8 cellular contexts compared by ENCODE assay signal in the genomic region with DNA sequence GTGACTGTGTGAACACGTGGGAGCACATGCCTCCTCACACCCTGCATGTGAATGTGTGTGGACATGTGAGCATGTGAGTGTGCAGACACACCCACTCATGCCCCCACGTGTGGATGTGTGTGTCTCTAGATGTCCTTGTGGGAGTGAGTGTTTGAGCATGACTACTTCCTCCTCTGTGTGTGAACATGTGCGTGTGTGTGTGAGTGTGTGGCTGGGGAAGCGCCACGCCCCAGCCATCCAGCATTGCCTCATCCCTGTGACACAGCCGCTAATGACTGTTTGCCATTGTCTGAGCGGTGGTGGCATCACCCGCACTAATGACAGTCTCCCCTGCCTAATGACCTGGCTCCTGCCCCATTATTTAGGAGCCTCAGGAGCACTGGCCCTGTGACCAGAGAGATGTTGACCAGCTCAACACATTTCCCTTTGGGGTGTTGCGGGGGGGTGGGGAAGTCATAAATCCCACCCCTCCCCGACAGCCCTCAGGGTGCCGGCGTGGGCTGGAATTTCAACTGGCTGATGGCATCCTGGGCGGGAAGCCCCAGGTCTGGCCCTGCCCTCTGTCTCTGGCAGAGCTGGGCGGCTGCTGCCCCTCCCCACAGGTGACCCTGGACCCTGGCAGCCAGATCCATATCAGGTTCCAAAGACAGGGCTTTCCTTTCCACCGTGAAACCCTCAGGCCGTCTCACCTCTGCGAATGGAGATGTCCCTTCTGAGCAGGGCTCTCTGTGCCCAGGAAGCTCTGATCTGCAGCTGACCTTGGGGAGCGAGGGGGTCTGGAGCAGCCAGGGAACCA. TPM values are rescaled to one million over a fixed set of nuclear protein-coding genes. Genes with fewer than 3 reads are reported as not detected.
DNase-seq lines count a peak whose midpoint lies in the region; ATAC-seq lines count a peak whose summit lies in the region.

No MANE protein-coding gene starts in this region.

- H3K27ac Mint-ChIP-seq in dendritic cell treated with granulocyte-macrophage colony-stimulating factor and Interleukin-4, amounts not matched to agents 40 ng/mL and 50 ng/mL, for 4 days: peak overlapping the region; percentile 65

- no peak overlapping the region for H3K4me3 Mint-ChIP-seq in dendritic cell treated with granulocyte-macrophage colony-stimulating factor and Interleukin-4, amounts not matched to agents 40 ng/mL and 50 ng/mL, for 4 days

- H3K27me3 Mint-ChIP-seq in dendritic cell treated with granulocyte-macrophage colony-stimulating factor and Interleukin-4, amounts not matched to agents 40 ng/mL and 50 ng/mL, for 4 days: peaks cover 4% of the 10 kb centered on the region

- no peaks in the 10 kb centered on the region for H3K9me3 ChIP-seq in mesodermal cell (ENCODE audit: control insufficient read depth, low read length)
- no peaks in the 10 kb centered on the region for H3K9me3 ChIP-seq in aorta (ENCODE audit: control insufficient read depth, low read length)

- H3K4me1 ChIP-seq in mesodermal cell (ENCODE audit: control insufficient read depth, insufficient read depth, low read length, poor library complexity, severe bottlenecking) (peaks cover 36% of the 10 kb centered on the region), aorta (ENCODE audit: control insufficient read depth in 1 of 2, insufficient read depth in 2 of 2, low read length in 2 of 2) (no peaks in the 10 kb centered on the region)

- no peak overlapping the region for H3K4me3 ChIP-seq in mesodermal cell (ENCODE audit: extremely low read depth, insufficient read depth, low read length, poor library complexity, severe bottlenecking)
- H3K4me3 ChIP-seq in aorta (ENCODE audit: low read length in 2 of 2): no peak overlapping the region

- peak; percentile 13 for DNase-seq in stimulated activated CD4-positive, alpha-beta T cell treated with anti-CD3 and anti-CD28 coated beads, Interleukin-15, amount 100 ng/mL, for 24 hours
- no peak for DNase-seq in stimulated activated CD4-positive, alpha-beta T cell treated with anti-CD3 and anti-CD28 coated beads, Interleukin-2, amount 100 ng/mL, for 48 hours
- DNase-seq in OCI-M1 (lab: John Stamatoyannopoulos, UW) (peak; percentile 49), aorta (peak; percentile 74 to 88)

- ATAC-seq in aorta (ENCODE audit: low FRiP score) (peak; percentile 43), GM18498 (IDR thresholded peaks at IDR 0.05; ENCODE audit: unreplicated experiment) (no peak), GM21737 (IDR thresholded peaks at IDR 0.05; ENCODE audit: unreplicated experiment) (no peak)

- H3K4me1 Mint-ChIP-seq in dendritic cell treated with granulocyte-macrophage colony-stimulating factor and Interleukin-4, amounts not matched to agents 40 ng/mL and 50 ng/mL, for 4 days (ENCODE audit: low read depth): peaks cover 88% of the 10 kb centered on the region

- 79 to 86% methylated on average over 10 to 11 of the region's 18 CpGs for WGBS in mesodermal cell (ENCODE audit: insufficient coverage in 2 of 2), 2 experiments
- 83 to 85% methylated on average over 18 of the region's 18 CpGs for WGBS in aorta, 2 donors

- H3K9me3 Mint-ChIP-seq in dendritic cell treated with granulocyte-macrophage colony-stimulating factor and Interleukin-4, amounts not matched to agents 40 ng/mL and 50 ng/mL, for 4 days: no peaks in the 10 kb centered on the region

- H3K36me3 Mint-ChIP-seq in dendritic cell treated with granulocyte-macrophage colony-stimulating factor and Interleukin-4, amounts not matched to agents 40 ng/mL and 50 ng/mL, for 4 days (ENCODE audit: low read depth): no peaks in the 10 kb centered on the region

- intact Hi-C loops in dendritic cell treated with granulocyte-macrophage colony-stimulating factor and Interleukin-4, amounts not matched to agents 40 ng/mL and 50 ng/mL, for 4 days (cut with micrococcal nuclease): no loop called here
- intact Hi-C loops in aorta (cut with DNase I): no loop called here

- H3K27ac ChIP-seq in mesodermal cell (ENCODE audit: low read depth, low read length, severe bottlenecking) (peak overlapping the region; percentile 36), aorta (ENCODE audit: low read depth in 1 of 2, low read length in 2 of 2) (no peak overlapping the region)

- H3K27me3 ChIP-seq in aorta (ENCODE audit: control insufficient read depth in 1 of 2, insufficient read depth in 2 of 2, low read length in 1 of 2): no peaks in the 10 kb centered on the region

- no peaks in the 10 kb centered on the region for H3K36me3 ChIP-seq in mesodermal cell (ENCODE audit: control insufficient read depth, insufficient read depth, low read length)
- no peaks in the 10 kb centered on the region for H3K36me3 ChIP-seq in aorta (ENCODE audit: control insufficient read depth in 1 of 2, insufficient read depth in 2 of 2, low read length in 1 of 2)

RNA-seq across cellular contexts. Expression of a gene that starts 11.5 kb away (rescaled TPM):
- polyA plus RNA-seq in mesodermal cell (2013, experiment 1 of 2): 1.1 TPM
- polyA plus RNA-seq in mesodermal cell (2013, experiment 2 of 2): 0.81 TPM
- under 1 TPM; 0.12 to 0.71 TPM for total RNA-seq in aorta
- under 1 TPM in 1 of 2 donors, not detected in 1; 0.20 TPM for polyA plus RNA-seq in aorta

RNA-seq across cellular contexts. Expression of a gene that starts 29.7 kb away (rescaled TPM):
- 3.2 TPM for polyA plus RNA-seq in mesodermal cell (2013, experiment 1 of 2)
- polyA plus RNA-seq in mesodermal cell (2013, experiment 2 of 2): 1.4 TPM
- total RNA-seq in aorta: 10 to 100 TPM in 1 of 2 donors, 1 to 10 TPM in 1; 8.7 to 17.3 TPM
- 100 to 1,000 TPM in 1 of 2 donors, 10 to 100 TPM in 1; 82.6 to 110 TPM for polyA plus RNA-seq in aorta

Comparison
In these comparisons a context has a peak if more than half of its experiments do, and no peak if none do; other contexts are left out.
1. DNase-seq: peak in stimulated activated CD4-positive, alpha-beta T cell treated with anti-CD3 and anti-CD28 coated beads, Interleukin-15, amount 100 ng/mL, for 24 hours (single experiment), OCI-M1 (single experiment) and aorta (2 of 2); none in stimulated activated CD4-positive, alpha-beta T cell treated with anti-CD3 and anti-CD28 coated beads, Interleukin-2, amount 100 ng/mL, for 48 hours (0 of 2).